Comparison of ENCODE assay signal across 8 cellular contexts in genomic region chr9:97982719-97983523, GRCh38. TPM values are rescaled to one million over a fixed set of nuclear protein-coding genes. Genes with fewer than 3 reads are reported as not detected.
DNase-seq lines count a peak whose midpoint lies in the region; ATAC-seq, FAIRE-seq and TF ChIP-seq lines count a peak whose summit lies in the region.

ANP32B (plus strand) TSS chr9:97983341; CDS start chr9:97983556, 215 bp downstream.

- DNase-seq in GM12891 (ENCODE audit: insufficient read length, low spot score) (peak; percentile 80), NCI-H128 (lab: John Stamatoyannopoulos, UW; ENCODE audit: unreplicated experiment) (peak; percentile 79), T-helper 1 cell (peak; percentile 86 to 94 (median 91)), adrenal gland (peak; percentile 86 to 91 (median 88)), heart right ventricle (peak; percentile 90 to 92), progenitor cell of endocrine pancreas (ENCODE audit: low spot score, unreplicated experiment) (peak; percentile 87), upper lobe of right lung (peak; percentile 97)

- H3K4me1 ChIP-seq in adrenal gland (replicated peaks in 1 of 2): peaks cover 5 to 22% of the 10 kb centered on the region in 2 donors
- peaks cover 0 to 62% (median 44%) of the 10 kb centered on the region in 9 donors for H3K4me1 ChIP-seq in heart right ventricle
- H3K4me1 ChIP-seq in upper lobe of right lung: peaks cover 31% of the 10 kb centered on the region

- whole genome bisulfite sequencing in adrenal gland, 4 donors: 0 to 1% methylated on average over 93 to 100 of the region's 100 CpGs; no CpG with 5 or more reads in 2 of the 4 donors
- WGBS in heart right ventricle, 2 donors: 1% methylated on average over 92 to 100 of the region's 100 CpGs

- H3K27ac Mint-ChIP-seq in progenitor cell of endocrine pancreas: peak within 1 kb of the TSS; percentile 81

- no peaks in the 10 kb centered on the region for H3K9me3 Mint-ChIP-seq in progenitor cell of endocrine pancreas (ENCODE audit: low read depth)

- no peaks in the 10 kb centered on the region for H3K36me3 ChIP-seq in adrenal gland (replicated peaks in 1 of 2)
- no peaks in the 10 kb centered on the region for H3K36me3 ChIP-seq in heart right ventricle
- no peaks in the 10 kb centered on the region for H3K36me3 ChIP-seq in upper lobe of right lung

- intact Hi-C loops in adrenal gland (cut with DNase I): loop anchor here in 1 of 2 donors (10.0 kb wide), 1 partner anchor 52 kb away; no protein-coding TSS in a partner anchor
- intact Hi-C loops in heart right ventricle (cut with DNase I): loop anchor here in 8 of 10 donors (1.0 to 10.0 kb wide), 10 partner anchors 34 to 274 kb away; partner anchors contain the start of genes TRMO (in 5 of the 8), NANS (in 3 of the 8) and TBC1D2 (in 1 of the 8)
- intact Hi-C loops in upper lobe of right lung (cut with DNase I): no loop called here

- H3K27me3 Mint-ChIP-seq in progenitor cell of endocrine pancreas: peaks cover 38% of the 10 kb centered on the region

- peaks cover 12% of the 10 kb centered on the region for H3K4me1 Mint-ChIP-seq in progenitor cell of endocrine pancreas (ENCODE audit: low read depth)

- TF ChIP-seq POLR2A in GM12891 (IDR thresholded peaks at IDR 0.05; ENCODE audit: low read depth, low read length): no peak
- peak in 1 of 2 donors; percentile 43 for TF ChIP-seq POLR2A in adrenal gland (IDR thresholded peaks at IDR 0.05)

- TF ChIP-seq CTCF in adrenal gland (IDR thresholded peaks at IDR 0.05) (peak; percentile 37 to 97 (median 74)), heart right ventricle (IDR thresholded peaks at IDR 0.05) (peak; percentile 73 to 99 (median 91)), progenitor cell of endocrine pancreas (IDR thresholded peaks at IDR 0.05; ENCODE audit: unreplicated experiment) (peak; percentile 92), upper lobe of right lung (IDR thresholded peaks at IDR 0.05) (peak; percentile 71)

- FAIRE-seq in GM12891 (lab: Jason Lieb, UNC): peak; percentile 98

- ATAC-seq in HG02678 (IDR thresholded peaks at IDR 0.05; ENCODE audit: unreplicated experiment) (peak; percentile 65), heart right ventricle (peak; percentile 88 to 95 (median 93)), upper lobe of right lung (peak; percentile 92)

- H3K4me3 ChIP-seq in adrenal gland: peak within 1 kb of the TSS; percentile 90 to 99 (median 94)
- H3K4me3 ChIP-seq in heart right ventricle: peak within 1 kb of the TSS; percentile 75 to 100 (median 96)
- peak within 1 kb of the TSS; percentile 98 for H3K4me3 ChIP-seq in upper lobe of right lung

- H3K4me3 Mint-ChIP-seq in progenitor cell of endocrine pancreas (ENCODE audit: low read depth): peak within 1 kb of the TSS; percentile 78

- H3K9me3 ChIP-seq in adrenal gland (replicated peaks in 1 of 3) (no peaks in the 10 kb centered on the region), heart right ventricle (no peaks in the 10 kb centered on the region), upper lobe of right lung (no peaks in the 10 kb centered on the region)

- no peaks in the 10 kb centered on the region for H3K27me3 ChIP-seq in adrenal gland
- no peaks in the 10 kb centered on the region for H3K27me3 ChIP-seq in heart right ventricle
- no peaks in the 10 kb centered on the region for H3K27me3 ChIP-seq in upper lobe of right lung

- H3K36me3 Mint-ChIP-seq in progenitor cell of endocrine pancreas (ENCODE audit: insufficient read depth): peaks cover 2% of the 10 kb centered on the region

- H3K27ac ChIP-seq in adrenal gland (peak within 1 kb of the TSS; percentile 92 to 98 (median 96)), heart right ventricle (peak within 1 kb of the TSS; percentile 95 to 100 (median 98)), upper lobe of right lung (peak within 1 kb of the TSS; percentile 96)

TF ChIP-seq in GM12891, 5 proteins besides CTCF, POLR2A, EP300 and RAD21:
- peak; percentile 70 for TF ChIP-seq SPI1 (IDR thresholded peaks at IDR 0.05; ENCODE audit: low read depth, low read length)
- TF ChIP-seq TAF1 (IDR thresholded peaks at IDR 0.05; ENCODE audit: low read depth, low read length): peak; percentile 76
- TF ChIP-seq POLR2AphosphoS5 (IDR thresholded peaks at IDR 0.05; ENCODE audit: low read depth, low read length): peak; percentile 46
- TF ChIP-seq POU2F2 (IDR thresholded peaks at IDR 0.05; ENCODE audit: low read depth, low read length): no peak
- TF ChIP-seq PAX5 (IDR thresholded peaks at IDR 0.05; ENCODE audit: insufficient read depth, low read length, severe bottlenecking): no peak

RNA-seq across cellular contexts. Expression of gene ANP32B, which starts in this region (rescaled TPM):
- 230 TPM for polyA plus RNA-seq in GM12891 (2012; ENCODE audit: low read depth, missing spikeins)
- total RNA-seq in adrenal gland (100 to 1,000 TPM in 1 of 8 donors, 10 to 100 TPM in 7; 13.4 to 100 (median 42.8) TPM), heart right ventricle (10 to 100 TPM; 48.2 to 68.2 (median 56.9) TPM), progenitor cell of endocrine pancreas (153 and 156 TPM in 2 replicates), upper lobe of right lung (107 TPM)
- polyA plus RNA-seq in adrenal gland (100 to 1,000 TPM in 2 of 3 donors, 10 to 100 TPM in 1; 72.9 to 156 (median 122) TPM), heart right ventricle (10 to 100 TPM; 67.8 to 69.3 TPM)

Comparison
In these comparisons a context has a peak if more than half of its experiments do, and no peak if none do; other contexts are left out.
1. Peak in every context shown above with its lines: DNase-seq, ATAC-seq, H3K4me3 ChIP-seq and H3K27ac ChIP-seq.